8 cellular contexts compared by ENCODE assay signal in the genomic region with DNA sequence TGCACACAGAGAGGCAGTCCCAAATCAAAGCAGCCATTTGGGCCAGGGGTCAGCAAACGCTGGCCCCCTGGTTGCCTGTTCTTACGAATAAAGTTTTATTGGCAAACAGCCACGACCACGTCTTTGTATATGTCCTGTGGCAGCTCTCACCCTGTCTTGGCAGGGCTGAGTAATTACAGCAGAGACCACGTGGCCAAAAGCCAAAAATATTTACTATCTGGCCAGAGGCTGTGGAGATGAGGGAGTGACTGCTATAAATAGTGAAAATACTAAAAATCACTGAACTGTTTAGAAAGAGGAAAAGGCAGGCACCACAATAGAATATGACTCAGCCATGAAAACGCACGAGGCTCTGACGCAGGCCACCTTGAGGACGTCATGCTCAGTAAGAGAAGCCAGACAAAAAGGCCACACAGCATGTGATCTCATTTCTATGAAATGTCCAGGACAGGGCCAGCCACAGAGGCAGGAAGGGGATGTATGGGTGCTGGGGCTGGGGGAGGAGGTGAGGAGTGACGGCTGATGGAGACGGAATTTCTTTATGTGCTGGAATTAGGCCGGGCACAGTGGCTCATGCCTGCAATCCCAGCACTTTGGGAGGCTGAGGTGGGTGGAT. TPM values are rescaled to one million over a fixed set of nuclear protein-coding genes. Genes with fewer than 3 reads are reported as not detected.
A peak's percentile ranks its signal among the peaks of the same experiment; 100 is the strongest.
DNase-seq lines count a peak whose midpoint lies in the region; ATAC-seq, FAIRE-seq and TF ChIP-seq lines count a peak whose summit lies in the region.

No MANE protein-coding gene starts in this region.

- no peaks in the 10 kb centered on the region for H3K27me3 ChIP-seq in mammary epithelial cell (ENCODE audit: insufficient read depth, low read length)

- ATAC-seq in GM21786 (IDR thresholded peaks at IDR 0.05; ENCODE audit: unreplicated experiment) = no peak

- intact Hi-C loops in mammary epithelial cell (cut with micrococcal nuclease) (loop anchor here (1.0 kb wide), 1 partner anchor 16 kb away; no protein-coding TSS in a partner anchor), lower leg skin (cut with DNase I; ENCODE audit: low total_unique reads) (no loop called here)

- H4K20me1 ChIP-seq in mammary epithelial cell (ENCODE audit: insufficient read depth, low read length) = no peaks in the 10 kb centered on the region

- H3K4me1 ChIP-seq in mammary epithelial cell (ENCODE audit: insufficient read depth, low read length) = peaks cover 8% of the 10 kb centered on the region

- H3K9ac ChIP-seq in mammary epithelial cell (ENCODE audit: insufficient read depth, low read length) = no peak overlapping the region

- no peak overlapping the region for H2AFZ ChIP-seq in mammary epithelial cell (ENCODE audit: low read depth, low read length)

- in situ Hi-C loops in mammary epithelial cell (cut with MboI; ENCODE audit: low sequenced_read_pairs in 2 of 2) = no loop called here

- dilution Hi-C loops in mammary epithelial cell (cut with HindIII; ENCODE audit: low sequenced_read_pairs) = loop anchor here (5.0 kb wide), 1 partner anchor 39 kb away; no protein-coding TSS in a partner anchor

- H3K79me2 ChIP-seq in mammary epithelial cell (ENCODE audit: insufficient read depth, low read length) = peaks cover 13% of the 10 kb centered on the region

- peak overlapping the region; percentile 58 for H3K27ac ChIP-seq in mammary epithelial cell (ENCODE audit: insufficient read depth, low read depth, low read length)

- no peak overlapping the region for H3K4me2 ChIP-seq in mammary epithelial cell (ENCODE audit: insufficient read depth, low read depth, low read length)

- TF ChIP-seq CTCF in mammary epithelial cell (conservative IDR thresholded peaks at IDR 0.05 in 1 of 2, IDR thresholded peaks at IDR 0.05 in 1 of 2; ENCODE audit: extremely low read depth in 1 of 2, insufficient read depth in 1 of 2, low read depth in 1 of 2, low read length in 2 of 2) (no peak), lower leg skin (IDR thresholded peaks at IDR 0.05) (no peak)

- 30% methylated on average over 11 of the region's 12 CpGs for WGBS in mammary epithelial cell (ENCODE audit: low coverage, missing lambda C conversion rate)
- 31 to 34% methylated on average over 12 of the region's 12 CpGs for WGBS in lower leg skin, 2 donors

- no peak for TF ChIP-seq POLR2A in lower leg skin (IDR thresholded peaks at IDR 0.05)

- H3K9me3 ChIP-seq in mammary epithelial cell (replicated peaks; ENCODE audit: insufficient read depth, low read length) = no peaks in the 10 kb centered on the region

- no peak for FAIRE-seq in urothelium cell line (lab: Jason Lieb, UNC)

- H3K36me3 ChIP-seq in mammary epithelial cell (ENCODE audit: insufficient read depth, low read length) = peaks cover 14% of the 10 kb centered on the region

- H3K4me3 ChIP-seq in mammary epithelial cell (replicated peaks in 1 of 3; ENCODE audit: insufficient read depth in 1 of 3, low read depth in 2 of 3, low read length in 3 of 3) (no peak overlapping the region), lower leg skin (ENCODE audit: low read depth, poor library complexity, severe bottlenecking) (no peak overlapping the region)

- BruUV-seq in mammary epithelial cell (replicated peaks; lab: Mats Ljungman, UMichigan) = no TSS peak

- CTCF ChIA-PET in mammary epithelial cell (lab: Charles Lee; ENCODE audit: low non-redundant PET) = no interaction called here

- DNase-seq in NOMO-1 treated with DMSO at 0.1 percent for 48 hours (lab: John Stamatoyannopoulos, UW; ENCODE audit: unreplicated experiment) = peak; percentile 50
- DNase-seq in NOMO-1 treated with dmso at 0.1 percent for 144 hours (lab: John Stamatoyannopoulos, UW; ENCODE audit: unreplicated experiment) = no peak
- peak; percentile 97 for DNase-seq in mammary epithelial cell
- DNase-seq in lower leg skin (ENCODE audit: low spot score in 2 of 2) = peak; percentile 66 to 92
- DNase-seq in urothelium cell line (ENCODE audit: low spot score) = peak; percentile 72
- DNase-seq in activated CD8-positive, alpha-beta memory T cell treated with anti-CD3 and anti-CD28 coated beads, Interleukin-2, amount 50 U/mL, for 4 hours = no peak
- DNase-seq in ecto neural progenitor cell (ENCODE audit: low spot score) = no peak

RNA-seq across cellular contexts. Expression of gene SMIM24, which starts 29.4 kb away (rescaled TPM):
- total RNA-seq in mammary epithelial cell = 1 to 10 TPM in 1 of 2 donors, not detected in 1; 2.7 TPM
- 0.90 TPM for polyA plus RNA-seq in mammary epithelial cell
- polyA minus RNA-seq in mammary epithelial cell = not detected
- under 1 TPM in 2 of 4 donors, not detected in 2; 0.29 to 0.78 TPM for total RNA-seq in lower leg skin

RNA-seq across cellular contexts. Expression of gene SMIM44, which starts 32.3 kb away (rescaled TPM):
- 1 to 10 TPM in 1 of 2 donors, not detected in 1; 2.7 TPM for total RNA-seq in mammary epithelial cell
- polyA plus RNA-seq in mammary epithelial cell = not detected
- polyA minus RNA-seq in mammary epithelial cell = not detected
- not detected for total RNA-seq in lower leg skin

RNA-seq across cellular contexts. Expression of gene DOHH, which starts 49.6 kb away (rescaled TPM):
- total RNA-seq in mammary epithelial cell (10 to 100 TPM; 11.7 to 14.7 TPM), lower leg skin (10 to 100 TPM; 20.4 to 28.4 (median 24.1) TPM)
- polyA plus RNA-seq in mammary epithelial cell = 11.0 TPM
- polyA minus RNA-seq in mammary epithelial cell = 3.4 TPM

RNA-seq across cellular contexts. Expression of gene FZR1, which starts 55.2 kb away (rescaled TPM):
- total RNA-seq in mammary epithelial cell (10 to 100 TPM; 49.8 to 55.0 TPM), lower leg skin (10 to 100 TPM; 50.9 to 63.3 (median 57.2) TPM)
- 35.3 TPM for polyA plus RNA-seq in mammary epithelial cell
- 46.5 TPM for polyA minus RNA-seq in mammary epithelial cell

Comparison
In these comparisons a context has a peak if more than half of its experiments do, and no peak if none do; other contexts are left out.
1. DNase-seq: peak in NOMO-1 treated with DMSO at 0.1 percent for 48 hours (single experiment), mammary epithelial cell (single experiment), lower leg skin (2 of 2) and urothelium cell line (single experiment); none in NOMO-1 treated with dmso at 0.1 percent for 144 hours (single experiment), activated CD8-positive, alpha-beta memory T cell treated with anti-CD3 and anti-CD28 coated beads, Interleukin-2, amount 50 U/mL, for 4 hours (single experiment) and ecto neural progenitor cell (single experiment).